ENCODE assay signal across 23 cellular contexts in the genomic region with DNA sequence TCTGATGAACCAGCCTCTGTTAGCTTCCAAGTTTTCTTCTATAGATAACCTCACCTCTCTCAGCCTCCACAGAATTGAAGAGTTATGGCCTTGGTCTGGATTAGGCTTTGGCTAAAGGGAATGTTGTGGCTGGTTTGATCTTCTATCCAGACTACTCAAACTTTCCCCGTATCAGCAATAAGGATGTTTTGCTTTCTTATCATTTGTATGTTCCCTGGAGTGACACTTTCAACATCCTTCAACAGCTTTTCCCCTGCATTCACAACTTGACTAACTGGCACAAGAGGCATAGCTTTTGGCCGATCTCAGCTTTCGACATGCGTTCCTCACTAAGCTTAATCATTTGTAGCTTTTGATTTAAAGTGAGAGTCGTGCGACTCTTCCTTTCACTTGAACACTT.
"Had no signal": no experiment of that assay in that cellular context is flagged by ENCODE, and none has a peak within 500 bp of the region (broad histone marks: within the 10 kb centered on the region; RNA-seq: fewer than 3 reads in every experiment).

No MANE protein-coding gene starts in this region.

- DNase-seq: IMR-90, Karpas-422, KG1, MG63, NCI-H1092 treated with DMSO at 0.1 percent for 48 hours, NCI-H1436, NCI-H187, NCI-H2029, NCI-H2081 treated with DMSO at 0.1 percent for 48 hours, NCI-H2171, NCI-H226, NCI-H446, NCI-H510A, NCI-H524 treated with DMSO at 0.1 percent for 48 hours, NCI-H69, NCI-H774, Right ventricle myocardium superior, RPMI8226, SIG-M5 had no signal

- ATAC-seq: HepG2 had no signal

- H3K4me1 ChIP-seq: SJSA1 had no signal

- H3K36me3 ChIP-seq: SJSA1 had no signal

- H3K27me3 ChIP-seq: MG63, SJSA1 had no signal

- H3K9me3 ChIP-seq: MG63, SJSA1 had no signal

- FAIRE-seq: HepG2, RCC 7860 had no signal

- H3K4me3 ChIP-seq: MG63, SJSA1, SK-N-MC had no signal

- H3K27ac ChIP-seq: SJSA1, SK-N-MC had no signal
